Comparison of ENCODE assay signal across 34 cellular contexts in the genomic region with DNA sequence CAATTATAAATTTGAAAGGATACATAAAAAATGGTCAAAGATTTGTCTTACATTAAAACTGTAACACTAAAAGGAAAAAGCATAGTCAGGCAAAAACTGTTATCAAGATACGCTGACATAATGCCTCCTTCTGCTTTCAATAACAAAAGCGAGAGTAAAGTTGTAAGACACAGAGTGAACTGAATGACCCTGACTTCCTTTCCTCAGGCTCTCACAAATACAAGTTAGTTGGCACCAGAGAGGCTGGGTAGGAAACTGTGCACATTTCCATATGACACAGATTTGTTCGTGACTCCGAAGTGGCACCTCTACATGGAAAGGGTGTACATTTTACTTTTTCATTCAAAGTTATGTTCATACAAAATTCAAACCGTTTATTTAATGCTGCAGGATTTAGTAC. TPM values are rescaled to one million over a fixed set of nuclear protein-coding genes. Genes with fewer than 3 reads are reported as not detected.
"Had no signal": no experiment of that assay in that cellular context is flagged by ENCODE, and none has a peak within 500 bp of the region (broad histone marks: within the 10 kb centered on the region; RNA-seq: fewer than 3 reads in every experiment).

No MANE protein-coding gene starts in this region.

- H3K9me3 ChIP-seq: esophagus muscularis mucosa, gastrocnemius medialis, heart left ventricle had no signal

- H3K27ac ChIP-seq: brain microvascular endothelial cell, coronary artery, dorsolateral prefrontal cortex, esophagus muscularis mucosa, foreskin keratinocyte, gastrocnemius medialis, heart left ventricle, WERI-Rb-1 had no signal

- FAIRE-seq: astrocyte, bronchial epithelial cell had no signal

- H3K4me1 ChIP-seq: esophagus muscularis mucosa, foreskin keratinocyte, gastrocnemius medialis, heart left ventricle had no signal

- H3K36me3 ChIP-seq: brain microvascular endothelial cell, esophagus muscularis mucosa, gastrocnemius medialis, heart left ventricle, WERI-Rb-1 had no signal

- H3K4me3 Mint-ChIP-seq: activated B cell treated with CpG ODN at 0.5 μM for 24 hours; activated CD8-positive, alpha-beta T cell treated with anti-CD3 and anti-CD28 coated beads for 36 hours; activated naive CD4-positive, alpha-beta T cell treated with anti-CD3 and anti-CD28 coated beads, Interleukin-2, amount 10 ng/mL, durations not matched to agents 7 days and 5 days; activated naive CD8-positive, alpha-beta T cell treated with anti-CD3 and anti-CD28 coated beads, Interleukin-2, amount 10 ng/mL, durations not matched to agents 7 days and 5 days; activated T-cell treated with anti-CD3 and anti-CD28 coated beads, Interleukin-2, amount 50 U/mL, for 72 hours; central memory CD8-positive, alpha-beta T cell; dendritic cell treated with granulocyte-macrophage colony-stimulating factor and Interleukin-4, amounts not matched to agents 40 ng/mL and 50 ng/mL, for 4 days; endodermal cell; T-helper 17 cell; T-helper 2 cell treated with Interferon-gamma antibody and Interleukin-4, amounts not matched to agents 5 μg/mL and 100 μg/mL, for 36 hours had no signal

- H3K4me3 ChIP-seq: coronary artery, dorsolateral prefrontal cortex, esophagus muscularis mucosa, gastrocnemius medialis, heart left ventricle had no signal

- H3K4me1 Mint-ChIP-seq: activated B cell treated with CpG ODN at 0.5 μM for 24 hours; activated naive CD4-positive, alpha-beta T cell treated with anti-CD3 and anti-CD28 coated beads, Interleukin-2, amount 10 ng/mL, durations not matched to agents 7 days and 5 days; activated naive CD8-positive, alpha-beta T cell treated with anti-CD3 and anti-CD28 coated beads, Interleukin-2, amount 10 ng/mL, durations not matched to agents 7 days and 5 days; central memory CD8-positive, alpha-beta T cell; T-helper 17 cell had no signal

- H3K9me3 Mint-ChIP-seq: activated B cell treated with CpG ODN at 0.5 μM for 24 hours; activated CD8-positive, alpha-beta T cell treated with anti-CD3 and anti-CD28 coated beads for 36 hours; activated naive CD4-positive, alpha-beta T cell treated with anti-CD3 and anti-CD28 coated beads, Interleukin-2, amount 10 ng/mL, durations not matched to agents 7 days and 5 days; activated naive CD4-positive, alpha-beta T cell treated with anti-CD3 and anti-CD28 coated beads, Interleukin-2, amount 50 U/mL, for 72 hours; activated naive CD8-positive, alpha-beta T cell treated with anti-CD3 and anti-CD28 coated beads, Interleukin-2, amount 10 ng/mL, durations not matched to agents 7 days and 5 days; activated T-cell treated with anti-CD3 and anti-CD28 coated beads, Interleukin-2, amount 50 U/mL, for 72 hours; central memory CD8-positive, alpha-beta T cell; dendritic cell treated with granulocyte-macrophage colony-stimulating factor and Interleukin-4, amounts not matched to agents 40 ng/mL and 50 ng/mL, for 4 days; endodermal cell; T-helper 2 cell treated with Interferon-gamma antibody and Interleukin-4, amounts not matched to agents 5 μg/mL and 100 μg/mL, for 36 hours had no signal

- H3K27me3 ChIP-seq: brain microvascular endothelial cell, dorsolateral prefrontal cortex, esophagus muscularis mucosa, foreskin keratinocyte, gastrocnemius medialis, heart left ventricle had no signal

- DNase-seq: activated B cell treated with CpG ODN at 0.5 μM for 24 hours; activated CD4-positive, alpha-beta T cell treated with anti-CD3 and anti-CD28 coated beads for 48 hours; activated CD4-positive, alpha-beta T cell treated with anti-CD3 and anti-CD28 coated beads, Interleukin-2, amount 50 U/mL, for 1 hour; activated CD4-positive, alpha-beta T cell treated with anti-CD3 and anti-CD28 coated beads, Interleukin-2, amount 50 U/mL, for 48 hours; activated CD8-positive, alpha-beta memory T cell treated with anti-CD3 and anti-CD28 coated beads for 24 hours; activated CD8-positive, alpha-beta T cell treated with anti-CD3 and anti-CD28 coated beads for 36 hours; activated gamma-delta T cell; activated naive CD4-positive, alpha-beta T cell; activated naive CD4-positive, alpha-beta T cell treated with anti-CD3 and anti-CD28 coated beads, Interleukin-2, amount 10 ng/mL, durations not matched to agents 7 days and 5 days; activated naive CD8-positive, alpha-beta T cell treated with anti-CD3 and anti-CD28 coated beads, Interleukin-2, amount 10 ng/mL, durations not matched to agents 7 days and 5 days; activated T-cell treated with anti-CD3 and anti-CD28 coated beads, Interleukin-2, amount 50 U/mL, for 72 hours; amniotic stem cell; anterior cingulate cortex; brain microvascular endothelial cell; dorsolateral prefrontal cortex; effector memory CD4-positive, alpha-beta T cell; endodermal cell; erythroblast; foreskin keratinocyte; gastrocnemius medialis; glutamatergic neuron; heart left ventricle; T-helper 17 cell; T1000; WERI-Rb-1 had no signal

- H3K27ac Mint-ChIP-seq: activated B cell treated with CpG ODN at 0.5 μM for 24 hours; activated CD8-positive, alpha-beta T cell treated with anti-CD3 and anti-CD28 coated beads for 36 hours; activated naive CD4-positive, alpha-beta T cell treated with anti-CD3 and anti-CD28 coated beads, Interleukin-2, amount 10 ng/mL, durations not matched to agents 7 days and 5 days; activated naive CD4-positive, alpha-beta T cell treated with anti-CD3 and anti-CD28 coated beads, Interleukin-2, amount 50 U/mL, for 72 hours; activated naive CD8-positive, alpha-beta T cell treated with anti-CD3 and anti-CD28 coated beads, Interleukin-2, amount 10 ng/mL, durations not matched to agents 7 days and 5 days; activated T-cell treated with anti-CD3 and anti-CD28 coated beads, Interleukin-2, amount 50 U/mL, for 72 hours; dendritic cell treated with granulocyte-macrophage colony-stimulating factor and Interleukin-4, amounts not matched to agents 40 ng/mL and 50 ng/mL, for 4 days; endodermal cell; T-helper 17 cell; T-helper 2 cell treated with Interferon-gamma antibody and Interleukin-4, amounts not matched to agents 5 μg/mL and 100 μg/mL, for 36 hours had no signal

- H3K36me3 Mint-ChIP-seq: activated naive CD4-positive, alpha-beta T cell treated with anti-CD3 and anti-CD28 coated beads, Interleukin-2, amount 10 ng/mL, durations not matched to agents 7 days and 5 days; activated naive CD4-positive, alpha-beta T cell treated with anti-CD3 and anti-CD28 coated beads, Interleukin-2, amount 50 U/mL, for 72 hours; activated naive CD8-positive, alpha-beta T cell treated with anti-CD3 and anti-CD28 coated beads, Interleukin-2, amount 10 ng/mL, durations not matched to agents 7 days and 5 days had no signal

- ATAC-seq: activated CD4-positive, CD25-positive, alpha-beta regulatory T cell treated with anti-CD3 and anti-CD28 coated beads, Interleukin-2, amount 50 U/mL, for 24 hours; activated CD8-positive, alpha-beta T cell treated with anti-CD3 and anti-CD28 coated beads for 36 hours; activated naive CD4-positive, alpha-beta T cell treated with anti-CD3 and anti-CD28 coated beads, Interleukin-2, amount 50 U/mL, for 72 hours; activated T-cell treated with anti-CD3 and anti-CD28 coated beads, Interleukin-2, amount 50 U/mL, for 72 hours; foreskin keratinocyte; gastrocnemius medialis; heart left ventricle; T-helper 17 cell had no signal

RNA-seq across cellular contexts. Expression of a gene that starts 15.4 kb away (rescaled TPM):
- total RNA-seq: activated B cell treated with CpG ODN at 0.5 μM for 24 hours; activated CD8-positive, alpha-beta T cell treated with anti-CD3 and anti-CD28 coated beads for 36 hours; activated naive CD4-positive, alpha-beta T cell treated with anti-CD3 and anti-CD28 coated beads, Interleukin-2, amount 50 U/mL, for 72 hours; bronchial epithelial cell; foreskin keratinocyte; T-helper 17 cell had no signal
- polyA plus RNA-seq: foreskin keratinocyte had no signal
